20 cellular contexts compared by ENCODE assay signal in genomic region chr3:188315563-188315962, GRCh38.
"Had no signal": no experiment of that assay in that cellular context is flagged by ENCODE, and none has a peak within 500 bp of the region (broad histone marks: within the 10 kb centered on the region; RNA-seq: fewer than 3 reads in every experiment).

No MANE protein-coding gene starts in this region.

- H3K9me3 ChIP-seq: lower lobe of right lung, tibial nerve had no signal

- H3K36me3 ChIP-seq: heart left ventricle, lower lobe of right lung had no signal

- ATAC-seq: naive thymus-derived CD8-positive, alpha-beta T cell; stimulated activated naive CD8-positive, alpha-beta T cell treated with anti-CD3 and anti-CD28 coated beads, Interleukin-15, Interleukin-2, amounts not matched to agents 100 U/mL and 50 U/mL, for 24 hours had no signal

- H3K27ac ChIP-seq: lower lobe of right lung, tibial nerve had no signal

- H3K4me3 ChIP-seq: heart left ventricle, lower lobe of right lung, tibial nerve had no signal

- H3K27me3 ChIP-seq: heart left ventricle, tibial nerve had no signal

- DNase-seq: activated B cell treated with CpG ODN at 0.5 μM for 24 hours; activated CD4-positive, alpha-beta T cell treated with anti-CD3 and anti-CD28 coated beads for 4 hours; activated CD4-positive, alpha-beta T cell treated with anti-CD3 and anti-CD28 coated beads, Interleukin-2, amount 50 U/mL, for 48 hours; activated effector memory CD4-positive, alpha-beta T cell treated with Interleukin-2 at 50 U/mL for 16 hours; activated naive CD4-positive, alpha-beta T cell treated with anti-CD3 and anti-CD28 coated beads, Interleukin-2, amount 10 ng/mL, durations not matched to agents 7 days and 5 days; activated T-cell treated with anti-CD3 and anti-CD28 coated beads, Interleukin-2, amount 50 U/mL, for 72 hours; anterior cingulate cortex; caudate nucleus; effector CD4-positive, alpha-beta T cell; erythroblast; heart left ventricle; islet precursor cell; lower lobe of right lung; naive thymus-derived CD8-positive, alpha-beta T cell; stimulated activated CD4-positive, alpha-beta T cell treated with anti-CD3 and anti-CD28 coated beads, Interleukin-12 subunit alpha, Interleukin-12 subunit beta, amount 100 ng/mL, for 4 hours; stimulated activated CD4-positive, alpha-beta T cell treated with anti-CD3 and anti-CD28 coated beads, Interleukin-4, amount 100 ng/mL, for 4 hours; stimulated activated naive CD8-positive, alpha-beta T cell treated with anti-CD3 and anti-CD28 coated beads, Interleukin-15, Interleukin-2, amounts not matched to agents 100 U/mL and 50 U/mL, for 24 hours; substantia nigra; T-helper 1 cell had no signal
